8 cellular contexts compared by ENCODE assay signal in the genomic region with DNA sequence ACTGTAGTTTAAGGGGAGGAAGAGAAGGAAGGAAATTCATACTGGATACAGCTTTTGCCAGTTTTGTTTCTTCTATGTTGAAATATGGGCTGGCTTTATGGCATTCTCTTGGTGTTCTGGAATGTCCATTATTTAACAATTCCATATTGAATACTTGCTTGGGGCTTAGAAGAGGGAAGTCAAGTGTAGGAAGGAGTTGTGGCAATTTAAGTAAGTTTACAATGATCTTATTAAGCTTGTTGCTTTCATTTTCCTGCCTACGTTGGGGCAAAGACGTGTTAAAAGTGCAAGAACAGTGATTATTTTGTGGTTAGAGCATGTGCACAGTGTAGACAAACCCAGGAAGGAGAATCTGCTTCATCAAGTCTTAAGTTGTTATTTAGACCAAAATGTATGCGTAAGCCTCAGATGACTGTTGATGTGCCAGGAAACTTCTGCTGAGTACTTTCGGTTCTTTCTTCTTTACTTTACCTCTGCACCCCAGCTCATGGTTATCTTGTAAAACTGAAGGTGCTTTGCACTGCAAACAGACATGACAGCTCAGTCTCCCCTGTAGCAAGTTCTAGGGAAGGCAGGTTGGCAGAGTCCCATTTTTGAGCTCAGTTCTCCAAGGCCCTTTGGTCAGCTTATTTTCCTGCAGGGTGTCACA.
DNase-seq lines count a peak whose midpoint lies in the region; ATAC-seq and TF ChIP-seq lines count a peak whose summit lies in the region.

No MANE protein-coding gene starts in this region.

- ATAC-seq in GM18907 (IDR thresholded peaks at IDR 0.05; ENCODE audit: unreplicated experiment) (peak; percentile 60), HG02943 (IDR thresholded peaks at IDR 0.05; ENCODE audit: low read depth, unreplicated experiment) (peak; percentile 54)

- TF ChIP-seq CTCF in brain microvascular endothelial cell (IDR thresholded peaks at IDR 0.05; ENCODE audit: low read depth, low read length, missing control alignments) = no peak

- in situ Hi-C loops in brain microvascular endothelial cell (cut with HindIII; ENCODE audit: low pct_ligation_motif_present, low sequenced_read_pairs) = no loop called here

- no peaks in the 10 kb centered on the region for H3K9me3 Mint-ChIP-seq in T-helper 1 cell treated with Interleukin-12 subunit alpha and Interleukin-12 subunit beta and Interleukin-4 antibody, amounts not matched to agents 30 μg/mL and 1 μg/mL, for 36 hours

- H3K4me1 Mint-ChIP-seq in T-helper 1 cell treated with Interleukin-12 subunit alpha and Interleukin-12 subunit beta and Interleukin-4 antibody, amounts not matched to agents 30 μg/mL and 1 μg/mL, for 36 hours (ENCODE audit: low read depth) = peaks cover 64% of the 10 kb centered on the region

- H3K36me3 ChIP-seq in brain microvascular endothelial cell (replicated peaks) = no peaks in the 10 kb centered on the region

- H3K27ac Mint-ChIP-seq in T-helper 1 cell treated with Interleukin-12 subunit alpha and Interleukin-12 subunit beta and Interleukin-4 antibody, amounts not matched to agents 30 μg/mL and 1 μg/mL, for 36 hours = peak overlapping the region; percentile 99

- peak overlapping the region; percentile 80 for H3K4me3 Mint-ChIP-seq in T-helper 1 cell treated with Interleukin-12 subunit alpha and Interleukin-12 subunit beta and Interleukin-4 antibody, amounts not matched to agents 30 μg/mL and 1 μg/mL, for 36 hours

- H3K27ac ChIP-seq in epithelial cell of prostate (no peak overlapping the region), brain microvascular endothelial cell (no peak overlapping the region)

- H3K36me3 Mint-ChIP-seq in T-helper 1 cell treated with Interleukin-12 subunit alpha and Interleukin-12 subunit beta and Interleukin-4 antibody, amounts not matched to agents 30 μg/mL and 1 μg/mL, for 36 hours (ENCODE audit: low read depth) = peaks cover 6% of the 10 kb centered on the region

- no peaks in the 10 kb centered on the region for H3K27me3 Mint-ChIP-seq in T-helper 1 cell treated with Interleukin-12 subunit alpha and Interleukin-12 subunit beta and Interleukin-4 antibody, amounts not matched to agents 30 μg/mL and 1 μg/mL, for 36 hours (ENCODE audit: low read depth)

- DNase-seq in epithelial cell of prostate (ENCODE audit: low read depth, low spot score) = peak; percentile 31
- DNase-seq in stimulated activated CD8-positive, alpha-beta memory T cell treated with anti-CD3 and anti-CD28 coated beads, Interleukin-12 subunit alpha, Interleukin-12 subunit beta, amount 100 ng/mL, for 1 hour (ENCODE audit: low read depth) = peak; percentile 23
- DNase-seq in DMS79 treated with DMSO at 0.1 percent for 48 hours (lab: John Stamatoyannopoulos, UW) = no peak
- no peak for DNase-seq in hypothalamus (lab: John Stamatoyannopoulos, UW)
- DNase-seq in brain microvascular endothelial cell = no peak

- no peak overlapping the region for H3K4me3 ChIP-seq in brain microvascular endothelial cell (ENCODE audit: low read depth, low read length)

- no peaks in the 10 kb centered on the region for H3K27me3 ChIP-seq in brain microvascular endothelial cell (replicated peaks)

Comparison
In these comparisons a context has a peak if more than half of its experiments do, and no peak if none do; other contexts are left out.
1. DNase-seq: peak in epithelial cell of prostate (single experiment) and stimulated activated CD8-positive, alpha-beta memory T cell treated with anti-CD3 and anti-CD28 coated beads, Interleukin-12 subunit alpha, Interleukin-12 subunit beta, amount 100 ng/mL, for 1 hour (single experiment); none in DMS79 treated with DMSO at 0.1 percent for 48 hours (single experiment), hypothalamus (0 of 51) and brain microvascular endothelial cell (single experiment).